Comparison of ENCODE assay signal across 16 cellular contexts in the genomic region with DNA sequence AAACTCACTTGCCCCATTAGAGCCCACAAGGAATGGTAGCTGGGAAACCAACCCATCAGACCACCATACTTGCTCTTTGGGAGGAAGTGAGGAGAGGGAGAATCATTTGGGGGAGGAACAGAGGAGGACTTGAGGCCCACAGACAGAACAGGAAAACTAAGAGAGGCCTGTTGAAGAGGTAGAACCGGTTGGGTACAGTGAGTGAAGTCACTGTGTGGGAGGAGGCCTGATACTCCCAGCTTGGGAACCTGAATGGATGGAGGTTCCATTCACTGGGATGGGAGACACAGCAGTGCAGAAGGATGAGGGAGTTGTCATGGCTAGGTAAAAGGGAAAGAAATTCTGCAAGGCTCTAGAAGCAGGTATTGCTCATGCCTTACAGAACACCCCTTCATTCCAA.
"Had no signal": no experiment of that assay in that cellular context is flagged by ENCODE, and none has a peak within 500 bp of the region (broad histone marks: within the 10 kb centered on the region; RNA-seq: fewer than 3 reads in every experiment).

No MANE protein-coding gene starts in this region.

- H3K27me3 Mint-ChIP-seq: effector memory CD8-positive, alpha-beta T cell; naive thymus-derived CD8-positive, alpha-beta T cell; T-cell had no signal

- H3K27ac Mint-ChIP-seq: naive thymus-derived CD8-positive, alpha-beta T cell; T-cell had no signal

- H3K9me3 Mint-ChIP-seq: effector memory CD8-positive, alpha-beta T cell; naive thymus-derived CD8-positive, alpha-beta T cell; T-cell had no signal

- H3K4me3 Mint-ChIP-seq: effector memory CD8-positive, alpha-beta T cell; naive thymus-derived CD8-positive, alpha-beta T cell; T-cell had no signal

- DNase-seq: activated naive CD4-positive, alpha-beta T cell; anterior cingulate cortex; brain microvascular endothelial cell; dermis blood vessel endothelial cell; effector memory CD8-positive, alpha-beta T cell; islet precursor cell; naive thymus-derived CD8-positive, alpha-beta T cell; stimulated activated naive CD8-positive, alpha-beta T cell treated with anti-CD3 and anti-CD28 coated beads, Interleukin-15, Interleukin-2, amounts not matched to agents 100 U/mL and 50 U/mL, for 24 hours; T-cell; T-helper 9 cell; trophoblast cell had no signal

- H3K36me3 Mint-ChIP-seq: naive thymus-derived CD8-positive, alpha-beta T cell; T-cell had no signal

- H3K9me3 ChIP-seq: gastroesophageal sphincter, neutrophil, suprapubic skin had no signal

- H3K4me3 ChIP-seq: gastroesophageal sphincter, suprapubic skin had no signal

- H3K36me3 ChIP-seq: brain microvascular endothelial cell, gastroesophageal sphincter, neutrophil, suprapubic skin had no signal

- H3K27me3 ChIP-seq: brain microvascular endothelial cell, gastroesophageal sphincter, neutrophil, suprapubic skin had no signal

- ATAC-seq: activated CD4-positive, CD25-positive, alpha-beta regulatory T cell treated with anti-CD3 and anti-CD28 coated beads, Interleukin-2, amount 50 U/mL, for 24 hours; effector memory CD8-positive, alpha-beta T cell; gastroesophageal sphincter; left lobe of liver; naive thymus-derived CD8-positive, alpha-beta T cell; stimulated activated naive CD8-positive, alpha-beta T cell treated with anti-CD3 and anti-CD28 coated beads, Interleukin-15, Interleukin-2, amounts not matched to agents 100 U/mL and 50 U/mL, for 24 hours; T-cell had no signal
